Comparison of ENCODE assay signal across 8 cellular contexts in genomic region chr17:13024526-13025263, GRCh38. TPM values are rescaled to one million over a fixed set of nuclear protein-coding genes. Genes with fewer than 3 reads are reported as not detected.
A peak's percentile ranks its signal among the peaks of the same experiment; 100 is the strongest.
DNase-seq lines count a peak whose midpoint lies in the region; ATAC-seq and TF ChIP-seq lines count a peak whose summit lies in the region.

No MANE protein-coding gene starts in this region.

- peaks cover 7% of the 10 kb centered on the region for H3K4me1 Mint-ChIP-seq in activated CD8-positive, alpha-beta T cell treated with anti-CD3 and anti-CD28 coated beads, Interleukin-2, amount 10 ng/mL, durations not matched to agents 7 days and 5 days (ENCODE audit: low read depth)
- peaks cover 5 to 9% of the 10 kb centered on the region in 2 donors for H3K4me1 Mint-ChIP-seq in effector memory CD8-positive, alpha-beta T cell (ENCODE audit: low read depth in 2 of 2)

- peaks cover 4% of the 10 kb centered on the region for H3K27me3 Mint-ChIP-seq in activated CD8-positive, alpha-beta T cell treated with anti-CD3 and anti-CD28 coated beads, Interleukin-2, amount 10 ng/mL, durations not matched to agents 7 days and 5 days (ENCODE audit: low read depth)
- peaks cover 12 to 22% of the 10 kb centered on the region in 2 donors for H3K27me3 Mint-ChIP-seq in effector memory CD8-positive, alpha-beta T cell

- H3K27ac Mint-ChIP-seq in activated CD8-positive, alpha-beta T cell treated with anti-CD3 and anti-CD28 coated beads, Interleukin-2, amount 10 ng/mL, durations not matched to agents 7 days and 5 days = no peak overlapping the region
- H3K27ac Mint-ChIP-seq in effector memory CD8-positive, alpha-beta T cell = no peak overlapping the region

- no peaks in the 10 kb centered on the region for H3K9me3 Mint-ChIP-seq in activated CD8-positive, alpha-beta T cell treated with anti-CD3 and anti-CD28 coated beads, Interleukin-2, amount 10 ng/mL, durations not matched to agents 7 days and 5 days (ENCODE audit: insufficient read depth)
- no peaks in the 10 kb centered on the region for H3K9me3 Mint-ChIP-seq in effector memory CD8-positive, alpha-beta T cell

- peak overlapping the region; percentile 31 for H3K4me3 ChIP-seq in AG10803 (ENCODE audit: low read length)

- DNase-seq in AG10803 (ENCODE audit: low read depth) (peak; percentile 36), NCI-H2171 treated with DMSO at 0.1 percent for 48 hours (lab: John Stamatoyannopoulos, UW) (peak; percentile 82), mucosa of gallbladder (ENCODE audit: low spot score) (peak; percentile 34)
- DNase-seq in activated CD8-positive, alpha-beta T cell treated with anti-CD3 and anti-CD28 coated beads, Interleukin-2, amount 10 ng/mL, durations not matched to agents 7 days and 5 days = peak; percentile 69
- DNase-seq in effector memory CD8-positive, alpha-beta T cell = peak; percentile 56 to 64 (median 62)
- peak; percentile 32 to 36 for DNase-seq in stimulated activated CD8-positive, alpha-beta memory T cell treated with anti-CD3 and anti-CD28 coated beads, Interleukin-7, amount 100 ng/mL, for 1 hour (ENCODE audit: low read depth in 2 of 2)

- POLR2A ChIA-PET in activated CD8-positive, alpha-beta T cell treated with anti-CD3 and anti-CD28 coated beads, Interleukin-2, amount 10 ng/mL, durations not matched to agents 7 days and 5 days (lab: Charles Lee) = no interaction called here

- no peak overlapping the region for H3K4me3 Mint-ChIP-seq in activated CD8-positive, alpha-beta T cell treated with anti-CD3 and anti-CD28 coated beads, Interleukin-2, amount 10 ng/mL, durations not matched to agents 7 days and 5 days
- peak overlapping the region in 1 of 2 donors; percentile 42 for H3K4me3 Mint-ChIP-seq in effector memory CD8-positive, alpha-beta T cell

- ATAC-seq in GM18858 (IDR thresholded peaks at IDR 0.05; ENCODE audit: unreplicated experiment) (peak; percentile 95), HG03064 (IDR thresholded peaks at IDR 0.05; ENCODE audit: low read depth, unreplicated experiment) (peak; percentile 88)
- peak; percentile 91 for ATAC-seq in activated CD8-positive, alpha-beta T cell treated with anti-CD3 and anti-CD28 coated beads, Interleukin-2, amount 10 ng/mL, durations not matched to agents 7 days and 5 days
- ATAC-seq in effector memory CD8-positive, alpha-beta T cell (replicated peaks) = peak; percentile 98

- peak; percentile 93 for TF ChIP-seq CTCF in AG10803 (conservative IDR thresholded peaks at IDR 0.05; ENCODE audit: low read length)

- no peaks in the 10 kb centered on the region for H3K36me3 Mint-ChIP-seq in activated CD8-positive, alpha-beta T cell treated with anti-CD3 and anti-CD28 coated beads, Interleukin-2, amount 10 ng/mL, durations not matched to agents 7 days and 5 days (ENCODE audit: low read depth)
- peaks cover 3% of the 10 kb centered on the region for H3K36me3 Mint-ChIP-seq in effector memory CD8-positive, alpha-beta T cell (ENCODE audit: insufficient read depth)

- CTCF ChIA-PET in activated CD8-positive, alpha-beta T cell treated with anti-CD3 and anti-CD28 coated beads, Interleukin-2, amount 10 ng/mL, durations not matched to agents 7 days and 5 days (lab: Charles Lee) = no interaction called here

RNA-seq across cellular contexts. Expression of gene ELAC2, which starts 6.9 kb away (rescaled TPM):
- 10 to 100 TPM; 62.6 to 70.2 TPM for total RNA-seq in activated CD8-positive, alpha-beta T cell treated with anti-CD3 and anti-CD28 coated beads, Interleukin-2, amount 10 ng/mL, durations not matched to agents 7 days and 5 days
- 54.5 TPM for total RNA-seq in mucosa of gallbladder

Comparison
In these comparisons a context has a peak if more than half of its experiments do, and no peak if none do; other contexts are left out.
1. Peak in every context shown above with its lines: DNase-seq, ATAC-seq and H3K4me3 ChIP-seq.